Comparison of ENCODE assay signal across 2 cellular contexts in the genomic region with DNA sequence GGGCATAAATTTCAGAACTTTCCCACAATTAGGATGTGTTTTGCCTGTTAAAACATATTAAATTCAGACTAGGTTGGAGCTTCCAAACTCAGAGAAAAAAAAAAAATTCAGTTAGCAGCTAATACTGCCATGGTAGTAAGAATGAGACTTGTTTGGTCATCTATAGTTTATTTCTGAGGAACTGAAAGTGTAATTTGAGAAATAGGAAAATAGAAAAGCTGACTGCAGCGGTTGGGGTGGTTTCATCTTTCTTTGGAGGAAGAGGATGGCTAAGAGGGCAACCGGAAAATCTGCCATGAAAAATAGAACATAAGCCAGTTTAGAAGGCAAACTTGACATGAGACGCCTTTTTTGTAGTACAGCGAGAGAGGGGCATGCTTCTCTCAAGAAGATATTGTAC.
TF ChIP-seq lines count a peak whose summit lies in the region.

No MANE protein-coding gene starts in this region.

TF ChIP-seq in GM23338, 12 proteins besides CTCF, POLR2A, EP300 and RAD21 (continued from another document):
- TF ChIP-seq ZNF114 (CRISPR knock-in tag; IDR thresholded peaks at IDR 0.05) (no peak), JUNB (IDR thresholded peaks at IDR 0.05; ENCODE audit: unreplicated experiment) (no peak), EZH2 (IDR thresholded peaks at IDR 0.05; ENCODE audit: low read depth, unreplicated experiment) (no peak)
- TF ChIP-seq, protein P1, sequence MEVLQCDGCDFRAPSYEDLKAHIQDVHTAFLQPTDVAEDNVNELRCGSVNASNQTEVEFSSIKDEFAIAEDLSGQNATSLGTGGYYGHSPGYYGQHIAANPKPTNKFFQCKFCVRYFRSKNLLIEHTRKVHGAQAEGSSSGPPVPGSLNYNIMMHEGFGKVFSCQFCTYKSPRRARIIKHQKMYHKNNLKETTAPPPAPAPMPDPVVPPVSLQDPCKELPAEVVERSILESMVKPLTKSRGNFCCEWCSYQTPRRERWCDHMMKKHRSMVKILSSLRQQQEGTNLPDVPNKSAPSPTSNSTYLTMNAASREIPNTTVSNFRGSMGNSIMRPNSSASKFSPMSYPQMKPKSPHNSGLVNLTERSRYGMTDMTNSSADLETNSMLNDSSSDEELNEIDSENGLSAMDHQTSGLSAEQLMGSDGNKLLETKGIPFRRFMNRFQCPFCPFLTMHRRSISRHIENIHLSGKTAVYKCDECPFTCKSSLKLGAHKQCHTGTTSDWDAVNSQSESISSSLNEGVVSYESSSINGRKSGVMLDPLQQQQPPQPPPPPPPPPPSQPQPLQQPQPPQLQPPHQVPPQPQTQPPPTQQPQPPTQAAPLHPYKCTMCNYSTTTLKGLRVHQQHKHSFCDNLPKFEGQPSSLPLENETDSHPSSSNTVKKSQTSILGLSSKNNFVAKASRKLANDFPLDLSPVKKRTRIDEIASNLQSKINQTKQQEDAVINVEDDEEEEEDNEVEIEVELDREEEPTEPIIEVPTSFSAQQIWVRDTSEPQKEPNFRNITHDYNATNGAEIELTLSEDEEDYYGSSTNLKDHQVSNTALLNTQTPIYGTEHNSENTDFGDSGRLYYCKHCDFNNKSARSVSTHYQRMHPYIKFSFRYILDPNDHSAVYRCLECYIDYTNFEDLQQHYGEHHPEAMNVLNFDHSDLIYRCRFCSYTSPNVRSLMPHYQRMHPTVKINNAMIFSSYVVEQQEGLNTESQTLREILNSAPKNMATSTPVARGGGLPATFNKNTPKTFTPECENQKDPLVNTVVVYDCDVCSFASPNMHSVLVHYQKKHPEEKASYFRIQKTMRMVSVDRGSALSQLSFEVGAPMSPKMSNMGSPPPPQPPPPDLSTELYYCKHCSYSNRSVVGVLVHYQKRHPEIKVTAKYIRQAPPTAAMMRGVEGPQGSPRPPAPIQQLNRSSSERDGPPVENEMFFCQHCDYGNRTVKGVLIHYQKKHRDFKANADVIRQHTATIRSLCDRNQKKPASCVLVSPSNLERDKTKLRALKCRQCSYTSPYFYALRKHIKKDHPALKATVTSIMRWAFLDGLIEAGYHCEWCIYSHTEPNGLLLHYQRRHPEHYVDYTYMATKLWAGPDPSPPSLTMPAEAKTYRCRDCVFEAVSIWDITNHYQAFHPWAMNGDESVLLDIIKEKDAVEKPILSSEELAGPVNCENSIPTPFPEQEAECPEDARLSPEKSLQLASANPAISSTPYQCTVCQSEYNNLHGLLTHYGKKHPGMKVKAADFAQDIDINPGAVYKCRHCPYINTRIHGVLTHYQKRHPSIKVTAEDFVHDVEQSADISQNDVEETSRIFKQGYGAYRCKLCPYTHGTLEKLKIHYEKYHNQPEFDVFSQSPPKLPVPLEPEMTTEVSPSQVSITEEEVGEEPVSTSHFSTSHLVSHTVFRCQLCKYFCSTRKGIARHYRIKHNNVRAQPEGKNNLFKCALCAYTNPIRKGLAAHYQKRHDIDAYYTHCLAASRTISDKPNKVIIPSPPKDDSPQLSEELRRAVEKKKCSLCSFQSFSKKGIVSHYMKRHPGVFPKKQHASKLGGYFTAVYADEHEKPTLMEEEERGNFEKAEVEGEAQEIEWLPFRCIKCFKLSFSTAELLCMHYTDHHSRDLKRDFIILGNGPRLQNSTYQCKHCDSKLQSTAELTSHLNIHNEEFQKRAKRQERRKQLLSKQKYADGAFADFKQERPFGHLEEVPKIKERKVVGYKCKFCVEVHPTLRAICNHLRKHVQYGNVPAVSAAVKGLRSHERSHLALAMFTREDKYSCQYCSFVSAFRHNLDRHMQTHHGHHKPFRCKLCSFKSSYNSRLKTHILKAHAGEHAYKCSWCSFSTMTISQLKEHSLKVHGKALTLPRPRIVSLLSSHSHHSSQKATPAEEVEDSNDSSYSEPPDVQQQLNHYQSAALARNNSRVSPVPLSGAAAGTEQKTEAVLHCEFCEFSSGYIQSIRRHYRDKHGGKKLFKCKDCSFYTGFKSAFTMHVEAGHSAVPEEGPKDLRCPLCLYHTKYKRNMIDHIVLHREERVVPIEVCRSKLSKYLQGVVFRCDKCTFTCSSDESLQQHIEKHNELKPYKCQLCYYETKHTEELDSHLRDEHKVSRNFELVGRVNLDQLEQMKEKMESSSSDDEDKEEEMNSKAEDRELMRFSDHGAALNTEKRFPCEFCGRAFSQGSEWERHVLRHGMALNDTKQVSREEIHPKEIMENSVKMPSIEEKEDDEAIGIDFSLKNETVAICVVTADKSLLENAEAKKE (CRISPR knock-in tag; IDR thresholded peaks at IDR 0.05), result no peak

TF ChIP-seq in GM12878, 131 proteins besides CTCF, POLR2A, EP300 and RAD21 (continued from another document and continues in another):
- TF ChIP-seq, protein P2, sequence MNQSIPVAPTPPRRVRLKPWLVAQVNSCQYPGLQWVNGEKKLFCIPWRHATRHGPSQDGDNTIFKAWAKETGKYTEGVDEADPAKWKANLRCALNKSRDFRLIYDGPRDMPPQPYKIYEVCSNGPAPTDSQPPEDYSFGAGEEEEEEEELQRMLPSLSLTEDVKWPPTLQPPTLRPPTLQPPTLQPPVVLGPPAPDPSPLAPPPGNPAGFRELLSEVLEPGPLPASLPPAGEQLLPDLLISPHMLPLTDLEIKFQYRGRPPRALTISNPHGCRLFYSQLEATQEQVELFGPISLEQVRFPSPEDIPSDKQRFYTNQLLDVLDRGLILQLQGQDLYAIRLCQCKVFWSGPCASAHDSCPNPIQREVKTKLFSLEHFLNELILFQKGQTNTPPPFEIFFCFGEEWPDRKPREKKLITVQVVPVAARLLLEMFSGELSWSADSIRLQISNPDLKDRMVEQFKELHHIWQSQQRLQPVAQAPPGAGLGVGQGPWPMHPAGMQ (IDR thresholded peaks at IDR 0.05; ENCODE audit: borderline replicate concordance), result no peak
- TF ChIP-seq, protein P3, sequence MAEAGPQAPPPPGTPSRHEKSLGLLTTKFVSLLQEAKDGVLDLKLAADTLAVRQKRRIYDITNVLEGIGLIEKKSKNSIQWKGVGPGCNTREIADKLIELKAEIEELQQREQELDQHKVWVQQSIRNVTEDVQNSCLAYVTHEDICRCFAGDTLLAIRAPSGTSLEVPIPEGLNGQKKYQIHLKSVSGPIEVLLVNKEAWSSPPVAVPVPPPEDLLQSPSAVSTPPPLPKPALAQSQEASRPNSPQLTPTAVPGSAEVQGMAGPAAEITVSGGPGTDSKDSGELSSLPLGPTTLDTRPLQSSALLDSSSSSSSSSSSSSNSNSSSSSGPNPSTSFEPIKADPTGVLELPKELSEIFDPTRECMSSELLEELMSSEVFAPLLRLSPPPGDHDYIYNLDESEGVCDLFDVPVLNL (IDR thresholded peaks at IDR 0.05; ENCODE audit: low read depth, low read length), result no peak
- TF ChIP-seq MXI1 (IDR thresholded peaks at IDR 0.05; ENCODE audit: low read depth, low read length) (no peak), PAX5 (IDR thresholded peaks at IDR 0.05; ENCODE audit: borderline replicate concordance, low read depth, low read length) (no peak), SMARCA5 (IDR thresholded peaks at IDR 0.05) (no peak), RUNX3 (IDR thresholded peaks at IDR 0.05; ENCODE audit: low read length) (peak; percentile 61), NFIC (IDR thresholded peaks at IDR 0.05; ENCODE audit: low read depth, low read length) (peak; percentile 58; the same call in 1 of the 2 replicates), SIX5 (IDR thresholded peaks at IDR 0.05; ENCODE audit: low read depth, low read length, severe bottlenecking) (no peak), YBX1 (IDR thresholded peaks at IDR 0.05) (no peak), IRF4 (IDR thresholded peaks at IDR 0.05; ENCODE audit: low read depth, low read length) (peak; percentile 44; the same call in 1 of the 2 replicates), MEF2B (IDR thresholded peaks at IDR 0.05; ENCODE audit: partially characterized antibody, poor library complexity, severe bottlenecking) (no peak), SMC3 (IDR thresholded peaks at IDR 0.05; ENCODE audit: borderline replicate concordance, low read length) (no peak), ATF7 (IDR thresholded peaks at IDR 0.05; ENCODE audit: low read depth) (peak; percentile 38; the same call in 1 of the 2 replicates), MYC (IDR thresholded peaks at IDR 0.05; ENCODE audit: insufficient read depth, insufficient read length, insufficient replicate concordance, low read length, severe bottlenecking) (no peak), ZNF24 (IDR thresholded peaks at IDR 0.05) (no peak), ZNF622 (IDR thresholded peaks at IDR 0.05) (no peak), EGR1 (IDR thresholded peaks at IDR 0.05; ENCODE audit: borderline replicate concordance in 1 of 2, low read depth in 2 of 2, low read length in 2 of 2) (no peak), MTA2 (IDR thresholded peaks at IDR 0.05; ENCODE audit: low read depth) (peak; percentile 55; the same call in 1 of the 2 replicates), RELA (IDR thresholded peaks at IDR 0.05; ENCODE audit: borderline replicate concordance, partially characterized antibody) (no peak), IKZF1 (conservative IDR thresholded peaks at IDR 0.05) (peak; percentile 32; the same call in 1 of the 2 replicates), FOS (IDR thresholded peaks at IDR 0.05; ENCODE audit: borderline replicate concordance, extremely low read depth, insufficient read length) (no peak), BHLHE40 (IDR thresholded peaks at IDR 0.05; ENCODE audit: borderline replicate concordance in 1 of 2, low read depth in 2 of 2, low read length in 1 of 2) (no peak), STAT3 (IDR thresholded peaks at IDR 0.05; ENCODE audit: low read depth, low read length) (no peak), HDGF (IDR thresholded peaks at IDR 0.05) (no peak), MEF2A (IDR thresholded peaks at IDR 0.05; ENCODE audit: insufficient read depth, low read depth, low read length) (no peak), NBN (IDR thresholded peaks at IDR 0.05) (no peak), ZNF384 (IDR thresholded peaks at IDR 0.05; ENCODE audit: borderline replicate concordance, low read depth, low read length) (peak; percentile 18; the same call in 1 of the 2 replicates)
- TF ChIP-seq, protein P4, sequence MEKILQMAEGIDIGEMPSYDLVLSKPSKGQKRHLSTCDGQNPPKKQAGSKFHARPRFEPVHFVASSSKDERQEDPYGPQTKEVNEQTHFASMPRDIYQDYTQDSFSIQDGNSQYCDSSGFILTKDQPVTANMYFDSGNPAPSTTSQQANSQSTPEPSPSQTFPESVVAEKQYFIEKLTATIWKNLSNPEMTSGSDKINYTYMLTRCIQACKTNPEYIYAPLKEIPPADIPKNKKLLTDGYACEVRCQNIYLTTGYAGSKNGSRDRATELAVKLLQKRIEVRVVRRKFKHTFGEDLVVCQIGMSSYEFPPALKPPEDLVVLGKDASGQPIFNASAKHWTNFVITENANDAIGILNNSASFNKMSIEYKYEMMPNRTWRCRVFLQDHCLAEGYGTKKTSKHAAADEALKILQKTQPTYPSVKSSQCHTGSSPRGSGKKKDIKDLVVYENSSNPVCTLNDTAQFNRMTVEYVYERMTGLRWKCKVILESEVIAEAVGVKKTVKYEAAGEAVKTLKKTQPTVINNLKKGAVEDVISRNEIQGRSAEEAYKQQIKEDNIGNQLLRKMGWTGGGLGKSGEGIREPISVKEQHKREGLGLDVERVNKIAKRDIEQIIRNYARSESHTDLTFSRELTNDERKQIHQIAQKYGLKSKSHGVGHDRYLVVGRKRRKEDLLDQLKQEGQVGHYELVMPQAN (conservative IDR thresholded peaks at IDR 0.05), result no peak
- TF ChIP-seq, protein P5, sequence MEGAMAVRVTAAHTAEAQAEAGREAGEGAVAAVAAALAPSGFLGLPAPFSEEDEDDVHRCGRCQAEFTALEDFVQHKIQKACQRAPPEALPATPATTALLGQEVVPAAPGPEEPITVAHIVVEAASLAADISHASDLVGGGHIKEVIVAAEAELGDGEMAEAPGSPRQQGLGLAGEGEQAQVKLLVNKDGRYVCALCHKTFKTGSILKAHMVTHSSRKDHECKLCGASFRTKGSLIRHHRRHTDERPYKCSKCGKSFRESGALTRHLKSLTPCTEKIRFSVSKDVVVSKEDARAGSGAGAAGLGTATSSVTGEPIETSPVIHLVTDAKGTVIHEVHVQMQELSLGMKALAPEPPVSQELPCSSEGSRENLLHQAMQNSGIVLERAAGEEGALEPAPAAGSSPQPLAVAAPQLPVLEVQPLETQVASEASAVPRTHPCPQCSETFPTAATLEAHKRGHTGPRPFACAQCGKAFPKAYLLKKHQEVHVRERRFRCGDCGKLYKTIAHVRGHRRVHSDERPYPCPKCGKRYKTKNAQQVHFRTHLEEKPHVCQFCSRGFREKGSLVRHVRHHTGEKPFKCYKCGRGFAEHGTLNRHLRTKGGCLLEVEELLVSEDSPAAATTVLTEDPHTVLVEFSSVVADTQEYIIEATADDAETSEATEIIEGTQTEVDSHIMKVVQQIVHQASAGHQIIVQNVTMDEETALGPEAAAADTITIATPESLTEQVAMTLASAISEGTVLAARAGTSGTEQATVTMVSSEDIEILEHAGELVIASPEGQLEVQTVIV (IDR thresholded peaks at IDR 0.05; ENCODE audit: borderline replicate concordance, partially characterized antibody), result no peak
- TF ChIP-seq, protein P6, sequence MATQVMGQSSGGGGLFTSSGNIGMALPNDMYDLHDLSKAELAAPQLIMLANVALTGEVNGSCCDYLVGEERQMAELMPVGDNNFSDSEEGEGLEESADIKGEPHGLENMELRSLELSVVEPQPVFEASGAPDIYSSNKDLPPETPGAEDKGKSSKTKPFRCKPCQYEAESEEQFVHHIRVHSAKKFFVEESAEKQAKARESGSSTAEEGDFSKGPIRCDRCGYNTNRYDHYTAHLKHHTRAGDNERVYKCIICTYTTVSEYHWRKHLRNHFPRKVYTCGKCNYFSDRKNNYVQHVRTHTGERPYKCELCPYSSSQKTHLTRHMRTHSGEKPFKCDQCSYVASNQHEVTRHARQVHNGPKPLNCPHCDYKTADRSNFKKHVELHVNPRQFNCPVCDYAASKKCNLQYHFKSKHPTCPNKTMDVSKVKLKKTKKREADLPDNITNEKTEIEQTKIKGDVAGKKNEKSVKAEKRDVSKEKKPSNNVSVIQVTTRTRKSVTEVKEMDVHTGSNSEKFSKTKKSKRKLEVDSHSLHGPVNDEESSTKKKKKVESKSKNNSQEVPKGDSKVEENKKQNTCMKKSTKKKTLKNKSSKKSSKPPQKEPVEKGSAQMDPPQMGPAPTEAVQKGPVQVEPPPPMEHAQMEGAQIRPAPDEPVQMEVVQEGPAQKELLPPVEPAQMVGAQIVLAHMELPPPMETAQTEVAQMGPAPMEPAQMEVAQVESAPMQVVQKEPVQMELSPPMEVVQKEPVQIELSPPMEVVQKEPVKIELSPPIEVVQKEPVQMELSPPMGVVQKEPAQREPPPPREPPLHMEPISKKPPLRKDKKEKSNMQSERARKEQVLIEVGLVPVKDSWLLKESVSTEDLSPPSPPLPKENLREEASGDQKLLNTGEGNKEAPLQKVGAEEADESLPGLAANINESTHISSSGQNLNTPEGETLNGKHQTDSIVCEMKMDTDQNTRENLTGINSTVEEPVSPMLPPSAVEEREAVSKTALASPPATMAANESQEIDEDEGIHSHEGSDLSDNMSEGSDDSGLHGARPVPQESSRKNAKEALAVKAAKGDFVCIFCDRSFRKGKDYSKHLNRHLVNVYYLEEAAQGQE (IDR thresholded peaks at IDR 0.05; ENCODE audit: low read depth, low read length), result no peak
- TF ChIP-seq, protein P7, sequence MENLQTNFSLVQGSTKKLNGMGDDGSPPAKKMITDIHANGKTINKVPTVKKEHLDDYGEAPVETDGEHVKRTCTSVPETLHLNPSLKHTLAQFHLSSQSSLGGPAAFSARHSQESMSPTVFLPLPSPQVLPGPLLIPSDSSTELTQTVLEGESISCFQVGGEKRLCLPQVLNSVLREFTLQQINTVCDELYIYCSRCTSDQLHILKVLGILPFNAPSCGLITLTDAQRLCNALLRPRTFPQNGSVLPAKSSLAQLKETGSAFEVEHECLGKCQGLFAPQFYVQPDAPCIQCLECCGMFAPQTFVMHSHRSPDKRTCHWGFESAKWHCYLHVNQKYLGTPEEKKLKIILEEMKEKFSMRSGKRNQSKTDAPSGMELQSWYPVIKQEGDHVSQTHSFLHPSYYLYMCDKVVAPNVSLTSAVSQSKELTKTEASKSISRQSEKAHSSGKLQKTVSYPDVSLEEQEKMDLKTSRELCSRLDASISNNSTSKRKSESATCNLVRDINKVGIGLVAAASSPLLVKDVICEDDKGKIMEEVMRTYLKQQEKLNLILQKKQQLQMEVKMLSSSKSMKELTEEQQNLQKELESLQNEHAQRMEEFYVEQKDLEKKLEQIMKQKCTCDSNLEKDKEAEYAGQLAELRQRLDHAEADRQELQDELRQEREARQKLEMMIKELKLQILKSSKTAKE (IDR thresholded peaks at IDR 0.05; ENCODE audit: low read depth, poor library complexity, severe bottlenecking), result no peak
